1 cellular context compared by ENCODE assay signal in the genomic region with DNA sequence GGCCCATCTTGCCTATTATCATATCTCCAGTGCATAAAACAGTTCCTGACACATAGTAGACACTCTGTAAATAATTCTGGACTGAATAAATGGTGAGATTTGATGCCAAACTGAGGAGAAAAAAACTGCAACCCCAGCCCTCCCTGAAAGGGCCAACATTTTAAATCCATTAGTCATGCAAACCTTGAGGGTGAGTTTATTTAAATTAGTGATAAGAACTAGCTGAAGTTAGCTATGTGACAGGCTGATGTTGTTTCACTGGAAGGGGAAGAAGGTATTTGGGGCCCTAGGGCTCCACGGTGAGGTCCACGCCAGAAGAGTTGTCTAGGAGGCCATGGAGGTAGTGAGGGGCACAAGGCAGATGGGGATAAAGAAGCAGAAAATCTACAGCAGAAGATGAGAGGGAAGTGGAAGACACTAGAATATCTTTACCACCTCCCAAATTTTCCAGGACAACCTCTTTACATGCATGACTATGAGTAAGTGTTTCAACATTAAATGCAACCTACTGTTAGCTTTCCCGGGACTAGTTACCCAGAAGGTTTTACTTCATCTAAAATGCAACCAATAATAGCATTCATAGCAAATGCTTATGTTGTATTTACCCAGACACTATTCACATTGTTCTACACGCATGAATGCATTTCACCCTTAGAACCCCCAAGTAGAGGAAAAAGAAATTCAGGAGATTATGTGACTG.
TF ChIP-seq lines count a peak whose summit lies in the region.

No MANE protein-coding gene starts in this region.

TF ChIP-seq in IMR-90, 13 proteins besides CTCF, POLR2A, EP300 and RAD21 (continued from another document):
- TF ChIP-seq MXI1 (IDR thresholded peaks at IDR 0.05; ENCODE audit: borderline replicate concordance, low read depth, low read length) (no peak), CEBPB (IDR thresholded peaks at IDR 0.05; ENCODE audit: low read depth, low read length) (0 out of 2 replicates have a peak, but pooled peaks have one; percentile 26), BHLHE40 (IDR thresholded peaks at IDR 0.05; ENCODE audit: low read depth, low read length) (no peak), NFE2L2 (IDR thresholded peaks at IDR 0.05; ENCODE audit: low read depth, low read length) (peak; percentile 37; the same call in 1 of the 2 replicates), FOS (IDR thresholded peaks at IDR 0.05; ENCODE audit: low read depth, low read length) (peak; percentile 60; the same call in 1 of the 2 replicates), CHD1 (IDR thresholded peaks at IDR 0.05; ENCODE audit: low read depth, low read length) (no peak), USF2 (IDR thresholded peaks at IDR 0.05; ENCODE audit: low read depth, low read length) (no peak), MAFK (IDR thresholded peaks at IDR 0.05; ENCODE audit: low read depth, low read length) (peak; percentile 55), RFX5 (IDR thresholded peaks at IDR 0.05; ENCODE audit: low read depth, low read length) (no peak), SMC3 (IDR thresholded peaks at IDR 0.05; ENCODE audit: low read depth, low read length) (no peak)
- TF ChIP-seq, protein P1, sequence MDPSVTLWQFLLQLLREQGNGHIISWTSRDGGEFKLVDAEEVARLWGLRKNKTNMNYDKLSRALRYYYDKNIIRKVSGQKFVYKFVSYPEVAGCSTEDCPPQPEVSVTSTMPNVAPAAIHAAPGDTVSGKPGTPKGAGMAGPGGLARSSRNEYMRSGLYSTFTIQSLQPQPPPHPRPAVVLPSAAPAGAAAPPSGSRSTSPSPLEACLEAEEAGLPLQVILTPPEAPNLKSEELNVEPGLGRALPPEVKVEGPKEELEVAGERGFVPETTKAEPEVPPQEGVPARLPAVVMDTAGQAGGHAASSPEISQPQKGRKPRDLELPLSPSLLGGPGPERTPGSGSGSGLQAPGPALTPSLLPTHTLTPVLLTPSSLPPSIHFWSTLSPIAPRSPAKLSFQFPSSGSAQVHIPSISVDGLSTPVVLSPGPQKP (IDR thresholded peaks at IDR 0.05; ENCODE audit: borderline replicate concordance, low read depth, low read length) = no peak
TF ChIP-seq in IMR-90: peak in this region for 5.
